25 cellular contexts compared by ENCODE assay signal in the genomic region with DNA sequence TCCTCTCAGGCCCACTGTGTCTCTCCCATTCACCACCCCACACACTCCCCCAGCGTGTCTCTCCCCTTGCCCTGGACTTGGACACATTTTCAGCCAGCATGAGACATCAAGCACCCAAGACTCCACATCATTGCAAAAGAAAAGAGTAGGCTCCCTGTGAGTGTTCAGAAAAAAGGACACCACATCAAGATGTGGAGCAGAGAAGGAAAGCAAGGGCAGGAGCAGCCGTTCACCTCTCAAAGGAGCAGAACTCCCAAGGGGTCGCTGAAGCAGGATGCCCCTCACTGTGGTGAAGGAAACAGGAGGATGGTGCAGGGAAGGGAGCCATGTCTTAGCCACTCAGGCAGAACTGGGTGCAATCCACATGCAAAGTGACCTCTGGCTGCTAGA.
DNase-seq lines count a peak whose midpoint lies in the region; ATAC-seq and TF ChIP-seq lines count a peak whose summit lies in the region.
"Had no signal": no experiment of that assay in that cellular context is flagged by ENCODE, and none has a peak within 500 bp of the region (broad histone marks: within the 10 kb centered on the region; RNA-seq: fewer than 3 reads in every experiment).

No MANE protein-coding gene starts in this region.

- DNase-seq in activated CD8-positive, alpha-beta memory T cell treated with anti-CD3 and anti-CD28 coated beads, Interleukin-2, amount 10 ng/mL, durations not matched to agents 7 days and 5 days = peak; percentile 21
- no peak for DNase-seq in activated CD8-positive, alpha-beta memory T cell treated with anti-CD3 and anti-CD28 coated beads, Interleukin-2, amount 50 U/mL, for 4 hours
- DNase-seq in neural progenitor cell (ENCODE audit: low spot score) = no peak
- no peak for DNase-seq in stimulated activated naive CD8-positive, alpha-beta T cell treated with anti-CD3 and anti-CD28 coated beads, Interleukin-15, Interleukin-2, amounts not matched to agents 100 U/mL and 50 U/mL, for 24 hours
- DNase-seq: AML-193; Caco-2; CD8-positive, alpha-beta T cell; EL; GF-D8; GOT3; HFFc6; KBM-7; MG63; NCI-H1105 treated with DMSO at 0.1 percent for 48 hours; NCI-H1930; NCI-H446 treated with DMSO at 0.1 percent for 48 hours; NCI-H526; NCI-H82; RPMI8226; SHP77 had no signal

- H3K9me3 Mint-ChIP-seq in activated CD8-positive, alpha-beta memory T cell treated with anti-CD3 and anti-CD28 coated beads, Interleukin-2, amount 10 ng/mL, durations not matched to agents 7 days and 5 days (ENCODE audit: low read depth) = no peaks in the 10 kb centered on the region
- no peaks in the 10 kb centered on the region for H3K9me3 Mint-ChIP-seq in neural progenitor cell
- no peaks in the 10 kb centered on the region for H3K9me3 Mint-ChIP-seq in stimulated activated memory B cell treated with anti-CD40 and anti-IgM and Interleukin-4, amounts not matched to agents 10 μg/mL and 1 μg/mL and 100 μg/mL, for 72 hours
- H3K9me3 Mint-ChIP-seq: CD8-positive, alpha-beta T cell; HFFc6 had no signal

- ATAC-seq in activated CD8-positive, alpha-beta memory T cell treated with anti-CD3 and anti-CD28 coated beads, Interleukin-2, amount 10 ng/mL, durations not matched to agents 7 days and 5 days = no peak
- ATAC-seq in stimulated activated naive CD8-positive, alpha-beta T cell treated with anti-CD3 and anti-CD28 coated beads, Interleukin-15, Interleukin-2, amounts not matched to agents 100 U/mL and 50 U/mL, for 24 hours = no peak
- ATAC-seq in GM19351 (IDR thresholded peaks at IDR 0.05; ENCODE audit: unreplicated experiment) = no peak
- no peak for ATAC-seq in stimulated activated memory B cell treated with anti-CD40 and anti-IgM and Interleukin-4, amounts not matched to agents 10 μg/mL and 1 μg/mL and 100 μg/mL, for 72 hours
- ATAC-seq: CD8-positive, alpha-beta T cell had no signal

- no peak overlapping the region for H3K27ac ChIP-seq in neural progenitor cell
- H3K27ac ChIP-seq: C4-2B had no signal

- H3K36me3 ChIP-seq in Loucy (ENCODE audit: insufficient read depth, low read length) (no peaks in the 10 kb centered on the region), neural progenitor cell (no peaks in the 10 kb centered on the region)
- H3K36me3 ChIP-seq: HAP-1, MG63 had no signal

- H3K27me3 Mint-ChIP-seq in activated CD8-positive, alpha-beta memory T cell treated with anti-CD3 and anti-CD28 coated beads, Interleukin-2, amount 10 ng/mL, durations not matched to agents 7 days and 5 days = peaks cover 21% of the 10 kb centered on the region
- H3K27me3 Mint-ChIP-seq in neural progenitor cell (ENCODE audit: insufficient read depth, low read depth) = peaks cover 7% of the 10 kb centered on the region
- peaks cover 36% of the 10 kb centered on the region for H3K27me3 Mint-ChIP-seq in stimulated activated memory B cell treated with anti-CD40 and anti-IgM and Interleukin-4, amounts not matched to agents 10 μg/mL and 1 μg/mL and 100 μg/mL, for 72 hours

- H3F3A ChIP-seq in Loucy (ENCODE audit: low read depth) (no peaks in the 10 kb centered on the region), neural progenitor cell (ENCODE audit: low read depth) (no peaks in the 10 kb centered on the region)

- no peak overlapping the region for H3K27ac Mint-ChIP-seq in activated CD8-positive, alpha-beta memory T cell treated with anti-CD3 and anti-CD28 coated beads, Interleukin-2, amount 10 ng/mL, durations not matched to agents 7 days and 5 days
- peak overlapping the region; percentile 32 for H3K27ac Mint-ChIP-seq in neural progenitor cell
- no peak overlapping the region for H3K27ac Mint-ChIP-seq in stimulated activated memory B cell treated with anti-CD40 and anti-IgM and Interleukin-4, amounts not matched to agents 10 μg/mL and 1 μg/mL and 100 μg/mL, for 72 hours
- H3K27ac Mint-ChIP-seq: CD8-positive, alpha-beta T cell; HFFc6 had no signal

- peak overlapping the region; percentile 4 for H3K4me2 ChIP-seq in Loucy (ENCODE audit: low read depth, low read length, poor library complexity, severe bottlenecking)
- no peak overlapping the region for H3K4me2 ChIP-seq in neural progenitor cell

- H3K79me2 ChIP-seq in Loucy (ENCODE audit: insufficient read depth, low read length) = no peaks in the 10 kb centered on the region
- H3K79me2 ChIP-seq in neural progenitor cell (ENCODE audit: low read depth) = no peaks in the 10 kb centered on the region

- H3K9me2 ChIP-seq in Loucy (replicated peaks; ENCODE audit: low read depth, low read length) = no peaks in the 10 kb centered on the region

- no peaks in the 10 kb centered on the region for H3K36me3 Mint-ChIP-seq in activated CD8-positive, alpha-beta memory T cell treated with anti-CD3 and anti-CD28 coated beads, Interleukin-2, amount 10 ng/mL, durations not matched to agents 7 days and 5 days
- H3K36me3 Mint-ChIP-seq in neural progenitor cell = peaks cover 2% of the 10 kb centered on the region
- no peaks in the 10 kb centered on the region for H3K36me3 Mint-ChIP-seq in stimulated activated memory B cell treated with anti-CD40 and anti-IgM and Interleukin-4, amounts not matched to agents 10 μg/mL and 1 μg/mL and 100 μg/mL, for 72 hours
- H3K36me3 Mint-ChIP-seq: CD8-positive, alpha-beta T cell had no signal

- H3K9ac ChIP-seq in Loucy (ENCODE audit: low read depth, low read length, poor library complexity, severe bottlenecking) (no peak overlapping the region), neural progenitor cell (no peak overlapping the region)

- H2AFZ ChIP-seq in Loucy (ENCODE audit: low read length) (no peak overlapping the region), neural progenitor cell (replicated peaks) (no peak overlapping the region)

- CTCF ChIA-PET in activated CD8-positive, alpha-beta memory T cell treated with anti-CD3 and anti-CD28 coated beads, Interleukin-2, amount 10 ng/mL, durations not matched to agents 7 days and 5 days (lab: Charles Lee) = no interaction called here

- no peaks in the 10 kb centered on the region for H3K9me3 ChIP-seq in Loucy (ENCODE audit: insufficient read depth, low read depth, low read length)
- no peaks in the 10 kb centered on the region for H3K9me3 ChIP-seq in neural progenitor cell (ENCODE audit: low read depth)
- H3K9me3 ChIP-seq: Caco-2, HAP-1, MG63 had no signal

- H3K4me3 Mint-ChIP-seq in activated CD8-positive, alpha-beta memory T cell treated with anti-CD3 and anti-CD28 coated beads, Interleukin-2, amount 10 ng/mL, durations not matched to agents 7 days and 5 days = no peak overlapping the region
- no peak overlapping the region for H3K4me3 Mint-ChIP-seq in neural progenitor cell
- H3K4me3 Mint-ChIP-seq in stimulated activated memory B cell treated with anti-CD40 and anti-IgM and Interleukin-4, amounts not matched to agents 10 μg/mL and 1 μg/mL and 100 μg/mL, for 72 hours = no peak overlapping the region
- H3K4me3 Mint-ChIP-seq: CD8-positive, alpha-beta T cell; HFFc6 had no signal

- H3K4me1 Mint-ChIP-seq in activated CD8-positive, alpha-beta memory T cell treated with anti-CD3 and anti-CD28 coated beads, Interleukin-2, amount 10 ng/mL, durations not matched to agents 7 days and 5 days = no peaks in the 10 kb centered on the region
- peaks cover 8% of the 10 kb centered on the region for H3K4me1 Mint-ChIP-seq in neural progenitor cell
- H3K4me1 Mint-ChIP-seq in stimulated activated memory B cell treated with anti-CD40 and anti-IgM and Interleukin-4, amounts not matched to agents 10 μg/mL and 1 μg/mL and 100 μg/mL, for 72 hours = peaks cover 41% of the 10 kb centered on the region

- H3K27me3 ChIP-seq in Loucy (ENCODE audit: insufficient read depth, low read length, poor library complexity, severe bottlenecking) (no peaks in the 10 kb centered on the region), neural progenitor cell (no peaks in the 10 kb centered on the region)
- H3K27me3 ChIP-seq: MG63 had no signal

- TF ChIP-seq CTCF in Loucy (conservative IDR thresholded peaks at IDR 0.05; ENCODE audit: low read length) (no peak), neural progenitor cell (IDR thresholded peaks at IDR 0.05) (no peak)

- H3K4me3 ChIP-seq in Loucy (ENCODE audit: low read length, poor library complexity, severe bottlenecking) (no peak overlapping the region), neural progenitor cell (no peak overlapping the region)
- H3K4me3 ChIP-seq: HAP-1, MG63 had no signal

- H4K20me1 ChIP-seq in Loucy (ENCODE audit: insufficient read depth, low read length, poor library complexity, severe bottlenecking) (no peaks in the 10 kb centered on the region), neural progenitor cell (ENCODE audit: low read depth) (no peaks in the 10 kb centered on the region)

- H3K4me1 ChIP-seq in Loucy (ENCODE audit: insufficient read depth, low read length, poor library complexity, severe bottlenecking) (peaks cover 26% of the 10 kb centered on the region), neural progenitor cell (no peaks in the 10 kb centered on the region)
- H3K4me1 ChIP-seq: Caco-2, HAP-1 had no signal
